26 cellular contexts compared by ENCODE assay signal in the genomic region with DNA sequence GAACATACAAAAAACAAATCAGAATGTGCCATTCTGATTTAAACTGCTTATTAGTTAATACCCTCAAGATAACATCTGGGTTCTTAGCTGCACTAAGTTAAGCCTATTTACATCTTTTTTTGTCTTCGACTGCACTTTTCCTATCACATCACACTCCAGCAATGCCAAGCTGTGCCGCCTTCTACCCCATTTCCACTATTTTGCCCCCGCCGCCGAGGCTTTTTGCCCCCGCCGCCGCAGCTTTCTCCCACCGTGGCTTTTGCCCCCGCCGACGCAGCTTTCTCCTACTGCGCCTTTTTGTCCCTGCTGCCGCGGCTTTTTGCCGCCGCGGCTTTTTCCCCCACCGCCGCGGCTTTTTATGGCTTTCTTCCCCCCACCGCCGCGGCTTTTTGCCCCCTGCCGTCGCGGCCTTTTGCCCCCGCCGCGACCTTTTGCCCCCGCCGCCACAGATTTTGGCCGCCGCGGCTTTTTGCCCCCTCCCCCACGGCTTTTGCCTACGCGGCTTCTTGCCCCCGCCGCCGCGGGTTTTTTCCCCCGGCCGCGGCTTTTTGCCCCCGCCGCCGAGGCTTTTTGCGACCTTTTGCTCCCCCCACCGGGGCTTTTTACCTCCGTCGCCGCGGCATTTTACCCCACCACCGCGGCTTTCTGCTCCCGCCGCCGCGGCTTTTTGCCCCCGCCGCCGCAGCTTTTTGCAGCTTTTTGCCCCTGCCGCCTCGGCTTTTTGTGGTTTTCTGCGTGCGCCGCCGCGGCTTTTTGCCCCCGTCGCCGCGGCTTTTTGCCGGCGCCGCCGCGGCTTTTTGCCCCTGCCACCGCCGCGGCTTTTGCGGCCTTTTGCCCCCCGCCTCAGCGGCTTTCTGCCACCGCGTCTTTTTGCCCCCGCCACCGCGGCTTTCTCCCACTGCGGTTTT.
DNase-seq lines count a peak whose midpoint lies in the region; ATAC-seq, FAIRE-seq and TF ChIP-seq lines count a peak whose summit lies in the region.
"Had no signal": no experiment of that assay in that cellular context is flagged by ENCODE, and none has a peak within 500 bp of the region (broad histone marks: within the 10 kb centered on the region; RNA-seq: fewer than 3 reads in every experiment).

No MANE protein-coding gene starts in this region.

- H3K4me3 Mint-ChIP-seq in activated CD4-positive, alpha-beta T cell treated with anti-CD3 and anti-CD28 coated beads, Interleukin-2, amount 10 ng/mL, durations not matched to agents 24 days and 14 days, result no peak overlapping the region
- H3K4me3 Mint-ChIP-seq: activated CD4-positive, alpha-beta memory T cell treated with anti-CD3 and anti-CD28 coated beads for 36 hours; CD8-positive, alpha-beta memory T cell; effector memory CD8-positive, alpha-beta T cell; nephron; WTC11 had no signal

- in situ Hi-C loops in GM13976 (cut with MboI; ENCODE audit: low sequenced_read_pairs, unreplicated experiment), result no loop called here
- in situ Hi-C loops in Panc1 (cut with HindIII; ENCODE audit: low pct_unique_long_range_greater_than_20kb, low sequenced_read_pairs), result no loop called here

- H3K9me3 ChIP-seq in Panc1 (ENCODE audit: control insufficient read depth, insufficient read depth, low read depth, low read length), result no peaks in the 10 kb centered on the region
- no peaks in the 10 kb centered on the region for H3K9me3 ChIP-seq in prostate gland
- H3K9me3 ChIP-seq: adrenal gland, upper lobe of right lung had no signal

- intact Hi-C loops in activated CD4-positive, alpha-beta T cell treated with anti-CD3 and anti-CD28 coated beads, Interleukin-2, amount 10 ng/mL, durations not matched to agents 24 days and 14 days (cut with micrococcal nuclease), result no loop called here
- intact Hi-C loops in Panc1 (cut with micrococcal nuclease; ENCODE audit: unreplicated experiment), result no loop called here
- intact Hi-C loops in prostate gland (cut with DNase I), result no loop called here

- H3K4me1 Mint-ChIP-seq in activated CD4-positive, alpha-beta T cell treated with anti-CD3 and anti-CD28 coated beads, Interleukin-2, amount 10 ng/mL, durations not matched to agents 24 days and 14 days, result no peaks in the 10 kb centered on the region
- H3K4me1 Mint-ChIP-seq: CD8-positive, alpha-beta memory T cell; nephron; WTC11 had no signal

- peak overlapping the region; percentile 23 for H3K27ac Mint-ChIP-seq in activated CD4-positive, alpha-beta T cell treated with anti-CD3 and anti-CD28 coated beads, Interleukin-2, amount 10 ng/mL, durations not matched to agents 24 days and 14 days
- H3K27ac Mint-ChIP-seq: activated CD4-positive, alpha-beta memory T cell treated with anti-CD3 and anti-CD28 coated beads for 36 hours; CD8-positive, alpha-beta memory T cell; effector memory CD8-positive, alpha-beta T cell; nephron; WTC11 had no signal

- no peak for TF ChIP-seq POLR2A in prostate gland (IDR thresholded peaks at IDR 0.05)

- no peak for DNase-seq in activated CD4-positive, alpha-beta T cell treated with anti-CD3 and anti-CD28 coated beads, Interleukin-2, amount 10 ng/mL, durations not matched to agents 24 days and 14 days
- DNase-seq in activated CD4-positive, alpha-beta T cell treated with anti-CD3 and anti-CD28 coated beads for 1 hour, result no peak
- DNase-seq in GM13976 (ENCODE audit: low spot score), result peak; percentile 1
- no peak for DNase-seq in Panc1 (ENCODE audit: low read depth, low spot score)
- no peak for DNase-seq in prostate gland (ENCODE audit: low spot score)
- DNase-seq in GM19239 (ENCODE audit: insufficient read length, low spot score), result no peak
- DNase-seq: activated CD4-positive, alpha-beta memory T cell treated with anti-CD3 and anti-CD28 coated beads for 36 hours; activated gamma-delta T cell treated with Interleukin-2 at 50 U/mL for 16 hours; adrenal gland; CD8-positive, alpha-beta memory T cell; DMS53; effector memory CD8-positive, alpha-beta T cell; foreskin keratinocyte; NCI-H1105; NCI-H2029; NCI-H2227 treated with DMSO at 0.1 percent for 48 hours; NCI-H69; substantia nigra; upper lobe of right lung had no signal

- FAIRE-seq in GM19239 (lab: Jason Lieb, UNC), result no peak

- peaks cover 8% of the 10 kb centered on the region for H3K9me3 Mint-ChIP-seq in activated CD4-positive, alpha-beta T cell treated with anti-CD3 and anti-CD28 coated beads, Interleukin-2, amount 10 ng/mL, durations not matched to agents 24 days and 14 days

- peak overlapping the region; percentile 4 to 24; a peak in 2 of 4 replicates for H3K4me3 ChIP-seq in Panc1 (ENCODE audit: low read depth in 2 of 2, low read length in 2 of 2)
- peak overlapping the region; percentile 16 to 27 for H3K4me3 ChIP-seq in prostate gland
- H3K4me3 ChIP-seq: adrenal gland, HAP-1, mucosa of descending colon, upper lobe of right lung had no signal

- TF ChIP-seq CTCF in GM13976 (IDR thresholded peaks at IDR 0.05; ENCODE audit: borderline replicate concordance, control extremely low read depth, extremely low read depth, insufficient read depth, missing control alignments), result no peak
- TF ChIP-seq CTCF in Panc1 (IDR thresholded peaks at IDR 0.05), result no peak
- TF ChIP-seq CTCF in prostate gland (IDR thresholded peaks at IDR 0.05), result no peak

- no peak overlapping the region for H3K27ac ChIP-seq in Panc1 (ENCODE audit: low read length)
- H3K27ac ChIP-seq in prostate gland, result no peak overlapping the region
- H3K27ac ChIP-seq: adrenal gland, foreskin keratinocyte, upper lobe of right lung had no signal

- CTCF ChIA-PET in Panc1 (lab: Charles Lee), result interaction anchor here (0.6 kb wide), 1 partner anchor 1289 kb away, joined by 3 read pairs; no protein-coding TSS in a partner anchor

- no peaks in the 10 kb centered on the region for H3K27me3 ChIP-seq in Panc1 (ENCODE audit: control insufficient read depth, insufficient read depth, low read length)
- no peaks in the 10 kb centered on the region for H3K27me3 ChIP-seq in prostate gland (replicated peaks; ENCODE audit: insufficient read depth)

- ATAC-seq in Panc1 (no peak), HG03045 (IDR thresholded peaks at IDR 0.05; ENCODE audit: unreplicated experiment) (no peak), HG02973 (IDR thresholded peaks at IDR 0.05; ENCODE audit: unreplicated experiment) (no peak)
- ATAC-seq: effector memory CD8-positive, alpha-beta T cell; esophagus mucosa; foreskin keratinocyte; mucosa of descending colon; WTC11 had no signal

- peaks cover 15% of the 10 kb centered on the region for H3K27me3 Mint-ChIP-seq in activated CD4-positive, alpha-beta T cell treated with anti-CD3 and anti-CD28 coated beads, Interleukin-2, amount 10 ng/mL, durations not matched to agents 24 days and 14 days
- H3K27me3 Mint-ChIP-seq: effector memory CD8-positive, alpha-beta T cell had no signal

- no peaks in the 10 kb centered on the region for H3K36me3 Mint-ChIP-seq in activated CD4-positive, alpha-beta T cell treated with anti-CD3 and anti-CD28 coated beads, Interleukin-2, amount 10 ng/mL, durations not matched to agents 24 days and 14 days (ENCODE audit: low read depth)

- POLR2A ChIA-PET in Panc1 (lab: Charles Lee), result no interaction called here

- BruUV-seq in Panc1 (replicated peaks; lab: Mats Ljungman, UMichigan), result no TSS peak

- H3K4me1 ChIP-seq in Panc1 (ENCODE audit: control insufficient read depth, insufficient read depth, low read length) (no peaks in the 10 kb centered on the region), prostate gland (replicated peaks) (no peaks in the 10 kb centered on the region)
- H3K4me1 ChIP-seq: adrenal gland, foreskin keratinocyte, HAP-1, upper lobe of right lung had no signal

- 29% methylated on average over 91 of the region's 91 CpGs for WGBS in prostate gland

- H3K36me3 ChIP-seq in Panc1 (ENCODE audit: control insufficient read depth, insufficient read depth, low read length) (no peaks in the 10 kb centered on the region), prostate gland (no peaks in the 10 kb centered on the region)
- H3K36me3 ChIP-seq: adrenal gland, HAP-1, upper lobe of right lung had no signal
